Comparison of ENCODE assay signal across 35 cellular contexts in the genomic region with DNA sequence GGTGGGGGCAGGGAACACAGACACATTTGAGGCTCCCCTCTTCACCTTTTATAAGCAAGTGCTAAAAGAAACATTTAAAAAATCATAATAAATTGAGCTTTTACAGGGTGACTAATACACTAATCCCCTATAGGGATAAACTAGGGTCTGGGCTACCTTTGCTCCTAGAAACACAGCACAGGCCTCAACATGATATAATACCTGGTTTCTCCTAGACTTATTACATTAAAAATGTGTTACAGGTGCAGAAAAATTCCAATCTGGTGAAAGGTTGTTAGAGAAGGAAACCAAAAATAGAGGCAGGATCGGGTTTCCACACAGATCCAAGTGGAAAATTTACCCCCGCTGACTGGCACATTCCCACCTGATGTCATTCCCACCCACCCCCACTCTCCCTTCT.
"Had no signal": no experiment of that assay in that cellular context is flagged by ENCODE, and none has a peak within 500 bp of the region (broad histone marks: within the 10 kb centered on the region; RNA-seq: fewer than 3 reads in every experiment).

No MANE protein-coding gene starts in this region.

- H3K4me1 Mint-ChIP-seq: activated B cell treated with CpG ODN at 0.5 μM for 24 hours; activated naive CD4-positive, alpha-beta T cell treated with anti-CD3 and anti-CD28 coated beads, Interleukin-2, amount 50 U/mL, for 24 hours; activated naive CD8-positive, alpha-beta T cell treated with anti-CD3 and anti-CD28 coated beads for 36 hours; activated naive CD8-positive, alpha-beta T cell treated with anti-CD3 and anti-CD28 coated beads, Interleukin-2, amount 50 U/mL, for 24 hours; activated T-helper 17 cell treated with anti-CD3 and anti-CD28 coated beads, Interleukin-2, amount 50 U/mL, for 72 hours; T-helper 17 cell had no signal

- H3K4me1 ChIP-seq: adrenal gland, body of pancreas, colonic mucosa, gastroesophageal sphincter, heart right ventricle had no signal

- H3K27me3 Mint-ChIP-seq: activated naive CD4-positive, alpha-beta T cell treated with anti-CD3 and anti-CD28 coated beads, Interleukin-2, amount 50 U/mL, for 24 hours; activated naive CD8-positive, alpha-beta T cell treated with anti-CD3 and anti-CD28 coated beads for 36 hours; activated naive CD8-positive, alpha-beta T cell treated with anti-CD3 and anti-CD28 coated beads, Interleukin-2, amount 50 U/mL, for 24 hours had no signal

- H3K9me3 Mint-ChIP-seq: activated naive CD8-positive, alpha-beta T cell treated with anti-CD3 and anti-CD28 coated beads for 36 hours; activated naive CD8-positive, alpha-beta T cell treated with anti-CD3 and anti-CD28 coated beads, Interleukin-2, amount 50 U/mL, for 24 hours had no signal

- H3K27ac Mint-ChIP-seq: activated B cell treated with CpG ODN at 0.5 μM for 24 hours; activated CD8-positive, alpha-beta T cell treated with anti-CD3 and anti-CD28 coated beads for 36 hours; activated naive CD4-positive, alpha-beta T cell treated with anti-CD3 and anti-CD28 coated beads, Interleukin-2, amount 50 U/mL, for 24 hours; activated naive CD8-positive, alpha-beta T cell treated with anti-CD3 and anti-CD28 coated beads for 36 hours; activated naive CD8-positive, alpha-beta T cell treated with anti-CD3 and anti-CD28 coated beads, Interleukin-2, amount 50 U/mL, for 24 hours; activated T-helper 17 cell treated with anti-CD3 and anti-CD28 coated beads, Interleukin-2, amount 50 U/mL, for 72 hours; T-helper 17 cell; T-helper 2 cell treated with Interferon-gamma antibody and Interleukin-4, amounts not matched to agents 5 μg/mL and 100 μg/mL, for 36 hours had no signal

- H3K36me3 Mint-ChIP-seq: activated naive CD4-positive, alpha-beta T cell treated with anti-CD3 and anti-CD28 coated beads, Interleukin-2, amount 50 U/mL, for 24 hours; activated naive CD8-positive, alpha-beta T cell treated with anti-CD3 and anti-CD28 coated beads for 36 hours had no signal

- H3K4me3 ChIP-seq: adrenal gland, body of pancreas, cardiac muscle cell, colonic mucosa, gastroesophageal sphincter, heart right ventricle had no signal

- H3K36me3 ChIP-seq: adrenal gland, cardiac muscle cell, colonic mucosa, gastroesophageal sphincter, heart right ventricle, WERI-Rb-1 had no signal

- FAIRE-seq: endometrium, endothelial cell of umbilical vein had no signal

- H3K4me3 Mint-ChIP-seq: activated B cell treated with CpG ODN at 0.5 μM for 24 hours; activated CD8-positive, alpha-beta T cell treated with anti-CD3 and anti-CD28 coated beads for 36 hours; activated naive CD4-positive, alpha-beta T cell treated with anti-CD3 and anti-CD28 coated beads, Interleukin-2, amount 50 U/mL, for 24 hours; activated naive CD8-positive, alpha-beta T cell treated with anti-CD3 and anti-CD28 coated beads for 36 hours; activated naive CD8-positive, alpha-beta T cell treated with anti-CD3 and anti-CD28 coated beads, Interleukin-2, amount 50 U/mL, for 24 hours; activated T-cell treated with anti-CD3 and anti-CD28 coated beads, Interleukin-2, amount 50 U/mL, for 4 hours; activated T-helper 17 cell treated with anti-CD3 and anti-CD28 coated beads, Interleukin-2, amount 50 U/mL, for 72 hours; T-helper 17 cell; T-helper 2 cell treated with Interferon-gamma antibody and Interleukin-4, amounts not matched to agents 5 μg/mL and 100 μg/mL, for 36 hours had no signal

- H3K27ac ChIP-seq: adrenal gland, body of pancreas, cardiac muscle cell, colonic mucosa, gastroesophageal sphincter, heart right ventricle, WERI-Rb-1 had no signal

- ATAC-seq: activated CD4-positive, CD25-positive, alpha-beta regulatory T cell treated with anti-CD3 and anti-CD28 coated beads, Interleukin-2, amount 50 U/mL, for 24 hours; activated CD8-positive, alpha-beta T cell treated with anti-CD3 and anti-CD28 coated beads for 36 hours; activated naive CD8-positive, alpha-beta T cell treated with anti-CD3 and anti-CD28 coated beads, Interleukin-2, amount 50 U/mL, for 24 hours; activated T-cell treated with anti-CD3 and anti-CD28 coated beads, Interleukin-2, amount 50 U/mL, for 4 hours; activated T-helper 17 cell treated with anti-CD3 and anti-CD28 coated beads, Interleukin-2, amount 50 U/mL, for 72 hours; body of pancreas; esophagus mucosa; gastroesophageal sphincter; heart right ventricle; T-helper 17 cell had no signal

- H3K27me3 ChIP-seq: adrenal gland, body of pancreas, cardiac muscle cell, colonic mucosa, gastroesophageal sphincter had no signal

- DNase-seq: activated B cell treated with CpG ODN at 0.5 μM for 24 hours; activated CD4-positive, alpha-beta T cell treated with anti-CD3 and anti-CD28 coated beads for 48 hours; activated CD4-positive, alpha-beta T cell treated with anti-CD3 and anti-CD28 coated beads, Interleukin-2, amount 50 U/mL, for 1 hour; activated CD4-positive, alpha-beta T cell treated with anti-CD3 and anti-CD28 coated beads, Interleukin-2, amount 50 U/mL, for 48 hours; activated CD8-positive, alpha-beta memory T cell treated with anti-CD3 and anti-CD28 coated beads for 24 hours; activated CD8-positive, alpha-beta T cell treated with anti-CD3 and anti-CD28 coated beads for 36 hours; activated effector memory CD4-positive, alpha-beta T cell treated with Interleukin-2 at 50 U/mL for 16 hours; activated gamma-delta T cell treated with Interleukin-2 at 50 U/mL for 16 hours; activated naive CD4-positive, alpha-beta T cell treated with Interleukin-2 at 50 U/mL for 16 hours; activated naive CD8-positive, alpha-beta T cell treated with anti-CD3 and anti-CD28 coated beads for 36 hours; activated naive CD8-positive, alpha-beta T cell treated with anti-CD3 and anti-CD28 coated beads, Interleukin-2, amount 50 U/mL, for 24 hours; activated T-cell treated with anti-CD3 and anti-CD28 coated beads, Interleukin-2, amount 50 U/mL, for 4 hours; adrenal gland; amygdala; aorta; body of pancreas; central memory CD4-positive, alpha-beta T cell; cerebellar nuclear complex; colonic mucosa; effector CD8-positive, alpha-beta T cell; foreskin melanocyte; heart right ventricle; T-helper 1 cell; T-helper 17 cell; T1000; WERI-Rb-1 had no signal
